22 cellular contexts compared by ENCODE assay signal in genomic region chr2:8505311-8505920, GRCh38.
A peak's percentile ranks its signal among the peaks of the same experiment; 100 is the strongest.
DNase-seq lines count a peak whose midpoint lies in the region; ATAC-seq and TF ChIP-seq lines count a peak whose summit lies in the region.
"Had no signal": no experiment of that assay in that cellular context is flagged by ENCODE, and none has a peak within 500 bp of the region (broad histone marks: within the 10 kb centered on the region; RNA-seq: fewer than 3 reads in every experiment).

No MANE protein-coding gene starts in this region.

- H3K36me3 ChIP-seq in upper lobe of right lung (no peaks in the 10 kb centered on the region), PC-3 (ENCODE audit: low read depth, low read length) (no peaks in the 10 kb centered on the region)
- H3K36me3 ChIP-seq: BLaER1 had no signal

- H3K27me3 ChIP-seq in upper lobe of right lung (no peaks in the 10 kb centered on the region), PC-3 (ENCODE audit: low read length) (no peaks in the 10 kb centered on the region)
- H3K27me3 ChIP-seq: BLaER1 had no signal

- H3K9me2 ChIP-seq in PC-3 (replicated peaks; ENCODE audit: low read length): no peaks in the 10 kb centered on the region

- no peaks in the 10 kb centered on the region for H3K9me3 ChIP-seq in T-helper 17 cell (ENCODE audit: control insufficient read depth, low read length, poor library complexity, severe bottlenecking)
- H3K9me3 ChIP-seq in upper lobe of right lung: no peaks in the 10 kb centered on the region
- H3K9me3 ChIP-seq in PC-3 (ENCODE audit: low read length): no peaks in the 10 kb centered on the region

- no peak overlapping the region for H3K9ac ChIP-seq in PC-3 (ENCODE audit: low read length)
- H3K9ac ChIP-seq: BLaER1 had no signal

- H4K20me1 ChIP-seq in PC-3 (ENCODE audit: low read length): no peaks in the 10 kb centered on the region
- H4K20me1 ChIP-seq: BLaER1 had no signal

- H3K4me2 ChIP-seq in PC-3 (ENCODE audit: low read length): no peak overlapping the region
- H3K4me2 ChIP-seq: BLaER1 had no signal

- DNase-seq in activated naive CD8-positive, alpha-beta T cell treated with anti-CD3 and anti-CD28 coated beads, Interleukin-2, amount 10 ng/mL, durations not matched to agents 7 days and 5 days: peak; percentile 6
- no peak for DNase-seq in activated naive CD8-positive, alpha-beta T cell treated with anti-CD3 and anti-CD28 coated beads, Interleukin-2, amount 50 U/mL, for 24 hours
- no peak for DNase-seq in T-helper 17 cell
- DNase-seq in neural crest cell (ENCODE audit: low read depth, low spot score): no peak
- DNase-seq in upper lobe of right lung: peak; percentile 9
- no peak for DNase-seq in NCI-H510A treated with DMSO at 0.1 percent for 48 hours (lab: John Stamatoyannopoulos, UW)
- DNase-seq in PC-3: no peak
- DNase-seq: CD4-positive, alpha-beta memory T cell; DMS153; EL; H7; KG1; NCI-H1105 treated with DMSO at 0.1 percent for 48 hours; NCI-H1694; NCI-H2081 treated with DMSO at 0.1 percent for 48 hours; NCI-H2227 treated with DMSO at 0.1 percent for 48 hours; NCI-H524; NCI-H82; RPMI8226 had no signal

- peaks cover 8% of the 10 kb centered on the region for H3K4me1 Mint-ChIP-seq in activated naive CD8-positive, alpha-beta T cell treated with anti-CD3 and anti-CD28 coated beads, Interleukin-2, amount 10 ng/mL, durations not matched to agents 7 days and 5 days
- no peaks in the 10 kb centered on the region for H3K4me1 Mint-ChIP-seq in activated naive CD8-positive, alpha-beta T cell treated with anti-CD3 and anti-CD28 coated beads, Interleukin-2, amount 50 U/mL, for 24 hours
- no peaks in the 10 kb centered on the region for H3K4me1 Mint-ChIP-seq in T-helper 17 cell
- peaks cover 5% of the 10 kb centered on the region for H3K4me1 Mint-ChIP-seq in neural crest cell

- H3K4me3 ChIP-seq in upper lobe of right lung: no peak overlapping the region
- no peak overlapping the region for H3K4me3 ChIP-seq in PC-3 (ENCODE audit: low read length)
- H3K4me3 ChIP-seq: BLaER1, GM12878 had no signal

- H3F3A ChIP-seq in PC-3 (ENCODE audit: low read length, unreplicated experiment): no peaks in the 10 kb centered on the region

- CTCF ChIA-PET in PC-3 (lab: Charles Lee): no interaction called here

- ATAC-seq in activated naive CD8-positive, alpha-beta T cell treated with anti-CD3 and anti-CD28 coated beads, Interleukin-2, amount 10 ng/mL, durations not matched to agents 7 days and 5 days (ENCODE audit: low read depth): no peak
- no peak for ATAC-seq in activated naive CD8-positive, alpha-beta T cell treated with anti-CD3 and anti-CD28 coated beads, Interleukin-2, amount 50 U/mL, for 24 hours
- ATAC-seq in T-helper 17 cell (no peak), upper lobe of right lung (no peak), PC-3 (no peak)
- ATAC-seq: GM12878, HepG2 had no signal

- H3K79me2 ChIP-seq in PC-3 (ENCODE audit: low read length): no peaks in the 10 kb centered on the region

- BruUV-seq in PC-3 (replicated peaks; lab: Mats Ljungman, UMichigan): no TSS peak

- intact Hi-C loops in upper lobe of right lung (cut with DNase I) (no loop called here), PC-3 (cut with micrococcal nuclease) (no loop called here)

- POLR2A ChIA-PET in activated naive CD8-positive, alpha-beta T cell treated with anti-CD3 and anti-CD28 coated beads, Interleukin-2, amount 10 ng/mL, durations not matched to agents 7 days and 5 days (lab: Charles Lee): no interaction called here
- POLR2A ChIA-PET in PC-3 (lab: Charles Lee; ENCODE audit: unreplicated experiment): no interaction called here

- no peak overlapping the region for H3K27ac ChIP-seq in upper lobe of right lung
- no peak overlapping the region for H3K27ac ChIP-seq in PC-3 (ENCODE audit: low read length)
- H3K27ac ChIP-seq: BLaER1 had no signal

- H2AFZ ChIP-seq in PC-3 (ENCODE audit: low read length): no peak overlapping the region

- peaks cover 16% of the 10 kb centered on the region for H3K9me3 Mint-ChIP-seq in activated naive CD8-positive, alpha-beta T cell treated with anti-CD3 and anti-CD28 coated beads, Interleukin-2, amount 10 ng/mL, durations not matched to agents 7 days and 5 days
- H3K9me3 Mint-ChIP-seq in activated naive CD8-positive, alpha-beta T cell treated with anti-CD3 and anti-CD28 coated beads, Interleukin-2, amount 50 U/mL, for 24 hours: peaks cover 6% of the 10 kb centered on the region
- H3K9me3 Mint-ChIP-seq in neural crest cell: peaks cover 7% of the 10 kb centered on the region

- H3K4me3 Mint-ChIP-seq in activated naive CD8-positive, alpha-beta T cell treated with anti-CD3 and anti-CD28 coated beads, Interleukin-2, amount 10 ng/mL, durations not matched to agents 7 days and 5 days: no peak overlapping the region
- no peak overlapping the region for H3K4me3 Mint-ChIP-seq in activated naive CD8-positive, alpha-beta T cell treated with anti-CD3 and anti-CD28 coated beads, Interleukin-2, amount 50 U/mL, for 24 hours
- H3K4me3 Mint-ChIP-seq in T-helper 17 cell (no peak overlapping the region), neural crest cell (no peak overlapping the region)
- H3K4me3 Mint-ChIP-seq: CD4-positive, alpha-beta memory T cell had no signal

- H3K27ac Mint-ChIP-seq in activated naive CD8-positive, alpha-beta T cell treated with anti-CD3 and anti-CD28 coated beads, Interleukin-2, amount 10 ng/mL, durations not matched to agents 7 days and 5 days: peak overlapping the region; percentile 72
- H3K27ac Mint-ChIP-seq in activated naive CD8-positive, alpha-beta T cell treated with anti-CD3 and anti-CD28 coated beads, Interleukin-2, amount 50 U/mL, for 24 hours: no peak overlapping the region
- peak overlapping the region; percentile 54 for H3K27ac Mint-ChIP-seq in T-helper 17 cell
- H3K27ac Mint-ChIP-seq in neural crest cell (ENCODE audit: unreplicated experiment): peak overlapping the region; percentile 62

- H3K4me1 ChIP-seq in upper lobe of right lung (peaks cover 7% of the 10 kb centered on the region), PC-3 (ENCODE audit: insufficient read depth, low read length) (peaks cover 12% of the 10 kb centered on the region)

- H3K36me3 Mint-ChIP-seq in activated naive CD8-positive, alpha-beta T cell treated with anti-CD3 and anti-CD28 coated beads, Interleukin-2, amount 10 ng/mL, durations not matched to agents 7 days and 5 days: peaks cover 19% of the 10 kb centered on the region
- H3K36me3 Mint-ChIP-seq in activated naive CD8-positive, alpha-beta T cell treated with anti-CD3 and anti-CD28 coated beads, Interleukin-2, amount 50 U/mL, for 24 hours (ENCODE audit: low read depth): peaks cover 13% of the 10 kb centered on the region
- H3K36me3 Mint-ChIP-seq in T-helper 17 cell (ENCODE audit: low read depth): no peaks in the 10 kb centered on the region
- H3K36me3 Mint-ChIP-seq in neural crest cell (ENCODE audit: low read depth): peaks cover 4% of the 10 kb centered on the region
- H3K36me3 Mint-ChIP-seq: CD4-positive, alpha-beta memory T cell had no signal

- TF ChIP-seq CTCF in neural crest cell (conservative IDR thresholded peaks at IDR 0.05) (no peak), upper lobe of right lung (IDR thresholded peaks at IDR 0.05) (no peak), PC-3 (conservative IDR thresholded peaks at IDR 0.05; ENCODE audit: low read depth, low read length) (no peak)

- H3K27me3 Mint-ChIP-seq in activated naive CD8-positive, alpha-beta T cell treated with anti-CD3 and anti-CD28 coated beads, Interleukin-2, amount 10 ng/mL, durations not matched to agents 7 days and 5 days: no peaks in the 10 kb centered on the region
- no peaks in the 10 kb centered on the region for H3K27me3 Mint-ChIP-seq in activated naive CD8-positive, alpha-beta T cell treated with anti-CD3 and anti-CD28 coated beads, Interleukin-2, amount 50 U/mL, for 24 hours
- H3K27me3 Mint-ChIP-seq in T-helper 17 cell (no peaks in the 10 kb centered on the region), neural crest cell (ENCODE audit: low read depth) (no peaks in the 10 kb centered on the region)
- H3K27me3 Mint-ChIP-seq: CD4-positive, alpha-beta memory T cell had no signal

Comparison
In these comparisons a context has a peak if more than half of its experiments do, and no peak if none do; other contexts are left out.
1. DNase-seq: peak in activated naive CD8-positive, alpha-beta T cell treated with anti-CD3 and anti-CD28 coated beads, Interleukin-2, amount 10 ng/mL, durations not matched to agents 7 days and 5 days (single experiment) and upper lobe of right lung (single experiment); none in activated naive CD8-positive, alpha-beta T cell treated with anti-CD3 and anti-CD28 coated beads, Interleukin-2, amount 50 U/mL, for 24 hours (single experiment), T-helper 17 cell (0 of 3), neural crest cell (single experiment), NCI-H510A treated with DMSO at 0.1 percent for 48 hours (single experiment) and PC-3 (single experiment).